1 cellular context compared by ENCODE assay signal in the genomic region with DNA sequence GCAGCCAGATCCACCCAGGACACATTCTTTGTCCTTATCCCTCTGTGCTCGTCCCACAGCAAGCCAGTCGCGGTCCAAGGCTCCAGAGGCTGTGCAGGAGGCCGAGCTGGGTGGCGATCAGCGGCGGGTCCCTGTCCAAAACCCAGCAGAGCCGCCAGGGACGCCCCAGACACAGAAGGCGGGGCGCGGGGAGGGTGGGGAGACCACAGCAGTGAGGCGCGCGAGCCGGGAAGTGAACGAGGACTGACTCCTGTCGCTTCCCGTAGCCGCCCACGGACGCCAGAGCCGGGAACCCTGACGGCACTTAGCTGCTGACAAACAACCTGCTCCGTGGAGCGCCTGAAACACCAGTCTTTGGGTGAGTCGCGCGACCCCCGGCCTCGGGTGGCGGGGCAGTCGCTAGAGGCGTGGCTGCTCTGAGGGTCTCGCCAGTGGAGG.
TF ChIP-seq lines count a peak whose summit lies in the region.

A gene (plus strand): TSS at position 279 of the 438 bp plus-strand sequence. CDS start 2,089 bp downstream, outside the sequence.

TF ChIP-seq in K562, 482 proteins besides CTCF, POLR2A, EP300 and RAD21 (continued from another document and continues in another):
- TF ChIP-seq, protein P1, sequence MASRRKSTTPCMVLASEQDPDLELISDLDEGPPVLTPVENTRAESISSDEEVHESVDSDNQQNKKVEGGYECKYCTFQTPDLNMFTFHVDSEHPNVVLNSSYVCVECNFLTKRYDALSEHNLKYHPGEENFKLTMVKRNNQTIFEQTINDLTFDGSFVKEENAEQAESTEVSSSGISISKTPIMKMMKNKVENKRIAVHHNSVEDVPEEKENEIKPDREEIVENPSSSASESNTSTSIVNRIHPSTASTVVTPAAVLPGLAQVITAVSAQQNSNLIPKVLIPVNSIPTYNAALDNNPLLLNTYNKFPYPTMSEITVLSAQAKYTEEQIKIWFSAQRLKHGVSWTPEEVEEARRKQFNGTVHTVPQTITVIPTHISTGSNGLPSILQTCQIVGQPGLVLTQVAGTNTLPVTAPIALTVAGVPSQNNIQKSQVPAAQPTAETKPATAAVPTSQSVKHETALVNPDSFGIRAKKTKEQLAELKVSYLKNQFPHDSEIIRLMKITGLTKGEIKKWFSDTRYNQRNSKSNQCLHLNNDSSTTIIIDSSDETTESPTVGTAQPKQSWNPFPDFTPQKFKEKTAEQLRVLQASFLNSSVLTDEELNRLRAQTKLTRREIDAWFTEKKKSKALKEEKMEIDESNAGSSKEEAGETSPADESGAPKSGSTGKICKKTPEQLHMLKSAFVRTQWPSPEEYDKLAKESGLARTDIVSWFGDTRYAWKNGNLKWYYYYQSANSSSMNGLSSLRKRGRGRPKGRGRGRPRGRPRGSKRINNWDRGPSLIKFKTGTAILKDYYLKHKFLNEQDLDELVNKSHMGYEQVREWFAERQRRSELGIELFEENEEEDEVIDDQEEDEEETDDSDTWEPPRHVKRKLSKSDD (conservative IDR thresholded peaks at IDR 0.05; ENCODE audit: low read length), result no peak
- TF ChIP-seq, protein P2, sequence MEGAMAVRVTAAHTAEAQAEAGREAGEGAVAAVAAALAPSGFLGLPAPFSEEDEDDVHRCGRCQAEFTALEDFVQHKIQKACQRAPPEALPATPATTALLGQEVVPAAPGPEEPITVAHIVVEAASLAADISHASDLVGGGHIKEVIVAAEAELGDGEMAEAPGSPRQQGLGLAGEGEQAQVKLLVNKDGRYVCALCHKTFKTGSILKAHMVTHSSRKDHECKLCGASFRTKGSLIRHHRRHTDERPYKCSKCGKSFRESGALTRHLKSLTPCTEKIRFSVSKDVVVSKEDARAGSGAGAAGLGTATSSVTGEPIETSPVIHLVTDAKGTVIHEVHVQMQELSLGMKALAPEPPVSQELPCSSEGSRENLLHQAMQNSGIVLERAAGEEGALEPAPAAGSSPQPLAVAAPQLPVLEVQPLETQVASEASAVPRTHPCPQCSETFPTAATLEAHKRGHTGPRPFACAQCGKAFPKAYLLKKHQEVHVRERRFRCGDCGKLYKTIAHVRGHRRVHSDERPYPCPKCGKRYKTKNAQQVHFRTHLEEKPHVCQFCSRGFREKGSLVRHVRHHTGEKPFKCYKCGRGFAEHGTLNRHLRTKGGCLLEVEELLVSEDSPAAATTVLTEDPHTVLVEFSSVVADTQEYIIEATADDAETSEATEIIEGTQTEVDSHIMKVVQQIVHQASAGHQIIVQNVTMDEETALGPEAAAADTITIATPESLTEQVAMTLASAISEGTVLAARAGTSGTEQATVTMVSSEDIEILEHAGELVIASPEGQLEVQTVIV (CRISPR knock-in tag; IDR thresholded peaks at IDR 0.05; ENCODE audit: borderline replicate concordance), result no peak
- TF ChIP-seq ZNF197 (CRISPR knock-in tag; IDR thresholded peaks at IDR 0.05; ENCODE audit: low read depth) (no peak), TAF7 (tag; IDR thresholded peaks at IDR 0.05) (no peak), TRIM24 (IDR thresholded peaks at IDR 0.05) (no peak), ZNF75A (CRISPR knock-in tag; IDR thresholded peaks at IDR 0.05) (peak; percentile 18; the same call in 1 of the 2 replicates), PRMT5 (CRISPR knock-in tag; IDR thresholded peaks at IDR 0.05) (no peak), GATA2 (CRISPR knock-in tag; IDR thresholded peaks at IDR 0.05) (no peak), ZNF239 (CRISPR knock-in tag; IDR thresholded peaks at IDR 0.05) (no peak; the same call in 1 of the 2 replicates), KLF13 (tag; IDR thresholded peaks at IDR 0.05; ENCODE audit: borderline replicate concordance, low read depth) (no peak; the same call in 1 of the 2 replicates), SIN3A (IDR thresholded peaks at IDR 0.05; ENCODE audit: borderline replicate concordance in 2 of 2, control insufficient read depth in 1 of 2, low read depth in 2 of 2, low read length in 2 of 2) (no peak; a peak in 1 of 4 replicates), SMAD2 (IDR thresholded peaks at IDR 0.05; ENCODE audit: low read depth, low read length) (no peak), NR2C1 (IDR thresholded peaks at IDR 0.05) (no peak), NR2C1 (tag; IDR thresholded peaks at IDR 0.05) (0 out of 2 replicates have a peak, but pooled peaks have one; percentile 7), TBP (optimal IDR thresholded peaks at IDR 0.05; ENCODE audit: low read depth, low read length) (peak; percentile 63), NR2C2 (CRISPR knock-in tag; IDR thresholded peaks at IDR 0.05) (no peak; the same call in 1 of the 2 replicates), NR2C2 (tag; IDR thresholded peaks at IDR 0.05) (no peak), ILK (tag; IDR thresholded peaks at IDR 0.05; ENCODE audit: borderline replicate concordance, low read depth) (no peak), NR4A1 (CRISPR knock-in tag; IDR thresholded peaks at IDR 0.05) (no peak), NR4A1 (tag; IDR thresholded peaks at IDR 0.05) (no peak), FOXJ3 (CRISPR knock-in tag; IDR thresholded peaks at IDR 0.05) (no peak), ZSCAN29 (IDR thresholded peaks at IDR 0.05) (no peak), ZZZ3 (IDR thresholded peaks at IDR 0.05) (no peak), TAL1 (IDR thresholded peaks at IDR 0.05) (no peak), STAT5A (IDR thresholded peaks at IDR 0.05; ENCODE audit: borderline replicate concordance, low read length) (no peak), CBX5 (IDR thresholded peaks at IDR 0.05; ENCODE audit: borderline replicate concordance, low read depth) (no peak), ETV1 (tag; conservative IDR thresholded peaks at IDR 0.05; ENCODE audit: low read depth) (no peak; the same call in 1 of the 2 replicates), NFRKB (IDR thresholded peaks at IDR 0.05; ENCODE audit: low read depth) (no peak), MIER1 (IDR thresholded peaks at IDR 0.05; ENCODE audit: low read depth) (no peak), TCF7L2 (IDR thresholded peaks at IDR 0.05; ENCODE audit: low read depth, low read length) (no peak)
- TF ChIP-seq, protein P3, sequence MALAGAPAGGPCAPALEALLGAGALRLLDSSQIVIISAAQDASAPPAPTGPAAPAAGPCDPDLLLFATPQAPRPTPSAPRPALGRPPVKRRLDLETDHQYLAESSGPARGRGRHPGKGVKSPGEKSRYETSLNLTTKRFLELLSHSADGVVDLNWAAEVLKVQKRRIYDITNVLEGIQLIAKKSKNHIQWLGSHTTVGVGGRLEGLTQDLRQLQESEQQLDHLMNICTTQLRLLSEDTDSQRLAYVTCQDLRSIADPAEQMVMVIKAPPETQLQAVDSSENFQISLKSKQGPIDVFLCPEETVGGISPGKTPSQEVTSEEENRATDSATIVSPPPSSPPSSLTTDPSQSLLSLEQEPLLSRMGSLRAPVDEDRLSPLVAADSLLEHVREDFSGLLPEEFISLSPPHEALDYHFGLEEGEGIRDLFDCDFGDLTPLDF (CRISPR knock-in tag; IDR thresholded peaks at IDR 0.05), result 0 out of 2 replicates have a peak, but pooled peaks have one; percentile 35
- TF ChIP-seq, protein P4, sequence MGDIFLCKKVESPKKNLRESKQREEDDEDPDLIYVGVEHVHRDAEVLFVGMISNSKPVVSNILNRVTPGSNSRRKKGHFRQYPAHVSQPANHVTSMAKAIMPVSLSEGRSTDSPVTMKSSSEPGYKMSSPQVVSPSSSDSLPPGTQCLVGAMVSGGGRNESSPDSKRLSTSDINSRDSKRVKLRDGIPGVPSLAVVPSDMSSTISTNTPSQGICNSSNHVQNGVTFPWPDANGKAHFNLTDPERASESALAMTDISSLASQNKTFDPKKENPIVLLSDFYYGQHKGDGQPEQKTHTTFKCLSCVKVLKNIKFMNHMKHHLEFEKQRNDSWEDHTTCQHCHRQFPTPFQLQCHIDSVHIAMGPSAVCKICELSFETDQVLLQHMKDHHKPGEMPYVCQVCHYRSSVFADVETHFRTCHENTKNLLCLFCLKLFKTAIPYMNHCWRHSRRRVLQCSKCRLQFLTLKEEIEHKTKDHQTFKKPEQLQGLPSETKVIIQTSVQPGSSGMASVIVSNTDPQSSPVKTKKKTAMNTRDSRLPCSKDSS (IDR thresholded peaks at IDR 0.05; ENCODE audit: low read depth, partially characterized antibody), result no peak
- TF ChIP-seq, protein P5, sequence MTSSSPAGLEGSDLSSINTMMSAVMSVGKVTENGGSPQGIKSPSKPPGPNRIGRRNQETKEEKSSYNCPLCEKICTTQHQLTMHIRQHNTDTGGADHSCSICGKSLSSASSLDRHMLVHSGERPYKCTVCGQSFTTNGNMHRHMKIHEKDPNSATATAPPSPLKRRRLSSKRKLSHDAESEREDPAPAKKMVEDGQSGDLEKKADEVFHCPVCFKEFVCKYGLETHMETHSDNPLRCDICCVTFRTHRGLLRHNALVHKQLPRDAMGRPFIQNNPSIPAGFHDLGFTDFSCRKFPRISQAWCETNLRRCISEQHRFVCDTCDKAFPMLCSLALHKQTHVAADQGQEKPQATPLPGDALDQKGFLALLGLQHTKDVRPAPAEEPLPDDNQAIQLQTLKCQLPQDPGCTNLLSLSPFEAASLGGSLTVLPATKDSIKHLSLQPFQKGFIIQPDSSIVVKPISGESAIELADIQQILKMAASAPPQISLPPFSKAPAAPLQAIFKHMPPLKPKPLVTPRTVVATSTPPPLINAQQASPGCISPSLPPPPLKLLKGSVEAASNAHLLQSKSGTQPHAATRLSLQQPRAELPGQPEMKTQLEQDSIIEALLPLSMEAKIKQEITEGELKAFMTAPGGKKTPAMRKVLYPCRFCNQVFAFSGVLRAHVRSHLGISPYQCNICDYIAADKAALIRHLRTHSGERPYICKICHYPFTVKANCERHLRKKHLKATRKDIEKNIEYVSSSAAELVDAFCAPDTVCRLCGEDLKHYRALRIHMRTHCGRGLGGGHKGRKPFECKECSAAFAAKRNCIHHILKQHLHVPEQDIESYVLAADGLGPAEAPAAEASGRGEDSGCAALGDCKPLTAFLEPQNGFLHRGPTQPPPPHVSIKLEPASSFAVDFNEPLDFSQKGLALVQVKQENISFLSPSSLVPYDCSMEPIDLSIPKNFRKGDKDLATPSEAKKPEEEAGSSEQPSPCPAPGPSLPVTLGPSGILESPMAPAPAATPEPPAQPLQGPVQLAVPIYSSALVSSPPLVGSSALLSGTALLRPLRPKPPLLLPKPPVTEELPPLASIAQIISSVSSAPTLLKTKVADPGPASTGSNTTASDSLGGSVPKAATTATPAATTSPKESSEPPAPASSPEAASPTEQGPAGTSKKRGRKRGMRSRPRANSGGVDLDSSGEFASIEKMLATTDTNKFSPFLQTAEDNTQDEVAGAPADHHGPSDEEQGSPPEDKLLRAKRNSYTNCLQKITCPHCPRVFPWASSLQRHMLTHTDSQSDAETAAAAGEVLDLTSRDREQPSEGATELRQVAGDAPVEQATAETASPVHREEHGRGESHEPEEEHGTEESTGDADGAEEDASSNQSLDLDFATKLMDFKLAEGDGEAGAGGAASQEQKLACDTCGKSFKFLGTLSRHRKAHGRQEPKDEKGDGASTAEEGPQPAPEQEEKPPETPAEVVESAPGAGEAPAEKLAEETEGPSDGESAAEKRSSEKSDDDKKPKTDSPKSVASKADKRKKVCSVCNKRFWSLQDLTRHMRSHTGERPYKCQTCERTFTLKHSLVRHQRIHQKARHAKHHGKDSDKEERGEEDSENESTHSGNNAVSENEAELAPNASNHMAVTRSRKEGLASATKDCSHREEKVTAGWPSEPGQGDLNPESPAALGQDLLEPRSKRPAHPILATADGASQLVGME (CRISPR knock-in tag; IDR thresholded peaks at IDR 0.05), result 0 out of 2 replicates have a peak, but pooled peaks have one; percentile 37
- TF ChIP-seq, protein P6, sequence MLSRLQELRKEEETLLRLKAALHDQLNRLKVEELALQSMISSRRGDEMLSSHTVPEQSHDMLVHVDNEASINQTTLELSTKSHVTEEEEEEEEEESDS (CRISPR knock-in tag; IDR thresholded peaks at IDR 0.05), result no peak
- TF ChIP-seq, protein P7, sequence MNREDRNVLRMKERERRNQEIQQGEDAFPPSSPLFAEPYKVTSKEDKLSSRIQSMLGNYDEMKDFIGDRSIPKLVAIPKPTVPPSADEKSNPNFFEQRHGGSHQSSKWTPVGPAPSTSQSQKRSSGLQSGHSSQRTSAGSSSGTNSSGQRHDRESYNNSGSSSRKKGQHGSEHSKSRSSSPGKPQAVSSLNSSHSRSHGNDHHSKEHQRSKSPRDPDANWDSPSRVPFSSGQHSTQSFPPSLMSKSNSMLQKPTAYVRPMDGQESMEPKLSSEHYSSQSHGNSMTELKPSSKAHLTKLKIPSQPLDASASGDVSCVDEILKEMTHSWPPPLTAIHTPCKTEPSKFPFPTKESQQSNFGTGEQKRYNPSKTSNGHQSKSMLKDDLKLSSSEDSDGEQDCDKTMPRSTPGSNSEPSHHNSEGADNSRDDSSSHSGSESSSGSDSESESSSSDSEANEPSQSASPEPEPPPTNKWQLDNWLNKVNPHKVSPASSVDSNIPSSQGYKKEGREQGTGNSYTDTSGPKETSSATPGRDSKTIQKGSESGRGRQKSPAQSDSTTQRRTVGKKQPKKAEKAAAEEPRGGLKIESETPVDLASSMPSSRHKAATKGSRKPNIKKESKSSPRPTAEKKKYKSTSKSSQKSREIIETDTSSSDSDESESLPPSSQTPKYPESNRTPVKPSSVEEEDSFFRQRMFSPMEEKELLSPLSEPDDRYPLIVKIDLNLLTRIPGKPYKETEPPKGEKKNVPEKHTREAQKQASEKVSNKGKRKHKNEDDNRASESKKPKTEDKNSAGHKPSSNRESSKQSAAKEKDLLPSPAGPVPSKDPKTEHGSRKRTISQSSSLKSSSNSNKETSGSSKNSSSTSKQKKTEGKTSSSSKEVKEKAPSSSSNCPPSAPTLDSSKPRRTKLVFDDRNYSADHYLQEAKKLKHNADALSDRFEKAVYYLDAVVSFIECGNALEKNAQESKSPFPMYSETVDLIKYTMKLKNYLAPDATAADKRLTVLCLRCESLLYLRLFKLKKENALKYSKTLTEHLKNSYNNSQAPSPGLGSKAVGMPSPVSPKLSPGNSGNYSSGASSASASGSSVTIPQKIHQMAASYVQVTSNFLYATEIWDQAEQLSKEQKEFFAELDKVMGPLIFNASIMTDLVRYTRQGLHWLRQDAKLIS (CRISPR knock-in tag; IDR thresholded peaks at IDR 0.05), result no peak
- TF ChIP-seq, protein P8, sequence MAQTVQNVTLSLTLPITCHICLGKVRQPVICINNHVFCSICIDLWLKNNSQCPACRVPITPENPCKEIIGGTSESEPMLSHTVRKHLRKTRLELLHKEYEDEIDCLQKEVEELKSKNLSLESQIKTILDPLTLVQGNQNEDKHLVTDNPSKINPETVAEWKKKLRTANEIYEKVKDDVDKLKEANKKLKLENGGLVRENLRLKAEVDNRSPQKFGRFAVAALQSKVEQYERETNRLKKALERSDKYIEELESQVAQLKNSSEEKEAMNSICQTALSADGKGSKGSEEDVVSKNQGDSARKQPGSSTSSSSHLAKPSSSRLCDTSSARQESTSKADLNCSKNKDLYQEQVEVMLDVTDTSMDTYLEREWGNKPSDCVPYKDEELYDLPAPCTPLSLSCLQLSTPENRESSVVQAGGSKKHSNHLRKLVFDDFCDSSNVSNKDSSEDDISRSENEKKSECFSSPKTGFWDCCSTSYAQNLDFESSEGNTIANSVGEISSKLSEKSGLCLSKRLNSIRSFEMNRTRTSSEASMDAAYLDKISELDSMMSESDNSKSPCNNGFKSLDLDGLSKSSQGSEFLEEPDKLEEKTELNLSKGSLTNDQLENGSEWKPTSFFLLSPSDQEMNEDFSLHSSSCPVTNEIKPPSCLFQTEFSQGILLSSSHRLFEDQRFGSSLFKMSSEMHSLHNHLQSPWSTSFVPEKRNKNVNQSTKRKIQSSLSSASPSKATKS (CRISPR knock-in tag; IDR thresholded peaks at IDR 0.05), result no peak
- TF ChIP-seq, protein P9, sequence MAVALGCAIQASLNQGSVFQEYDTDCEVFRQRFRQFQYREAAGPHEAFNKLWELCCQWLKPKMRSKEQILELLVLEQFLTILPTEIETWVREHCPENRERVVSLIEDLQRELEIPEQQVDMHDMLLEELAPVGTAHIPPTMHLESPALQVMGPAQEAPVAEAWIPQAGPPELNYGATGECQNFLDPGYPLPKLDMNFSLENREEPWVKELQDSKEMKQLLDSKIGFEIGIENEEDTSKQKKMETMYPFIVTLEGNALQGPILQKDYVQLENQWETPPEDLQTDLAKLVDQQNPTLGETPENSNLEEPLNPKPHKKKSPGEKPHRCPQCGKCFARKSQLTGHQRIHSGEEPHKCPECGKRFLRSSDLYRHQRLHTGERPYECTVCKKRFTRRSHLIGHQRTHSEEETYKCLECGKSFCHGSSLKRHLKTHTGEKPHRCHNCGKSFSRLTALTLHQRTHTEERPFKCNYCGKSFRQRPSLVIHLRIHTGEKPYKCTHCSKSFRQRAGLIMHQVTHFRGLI (CRISPR knock-in tag; IDR thresholded peaks at IDR 0.05), result no peak
